In genomic region chr6:139030211-139030530, GRCh38 we compare ENCODE assay signal across 9 cellular contexts.
DNase-seq lines count a peak whose midpoint lies in the region; ATAC-seq and TF ChIP-seq lines count a peak whose summit lies in the region.
"Had no signal": no experiment of that assay in that cellular context is flagged by ENCODE, and none has a peak within 500 bp of the region (broad histone marks: within the 10 kb centered on the region; RNA-seq: fewer than 3 reads in every experiment).

No MANE protein-coding gene starts in this region.

- peaks cover 34% of the 10 kb centered on the region for H3F3A ChIP-seq in SU-DHL-6 (ENCODE audit: insufficient read depth)

- TF ChIP-seq CTCF in SU-DHL-6 (IDR thresholded peaks at IDR 0.05; ENCODE audit: insufficient read depth, low read length, poor library complexity, severe bottlenecking) (no peak), tibial artery (IDR thresholded peaks at IDR 0.05) (no peak)

- peak overlapping the region; percentile 90 for H3K4me2 ChIP-seq in SU-DHL-6 (ENCODE audit: low read depth, low read length, poor library complexity, severe bottlenecking)

- H3K36me3 ChIP-seq in SU-DHL-6 (ENCODE audit: low read length) (no peaks in the 10 kb centered on the region; the same call in 1 of the 2 replicates), tibial artery (no peaks in the 10 kb centered on the region)

- intact Hi-C loops in tibial artery (cut with DNase I; ENCODE audit: low total_unique reads), result no loop called here

- no peak overlapping the region for H2AFZ ChIP-seq in SU-DHL-6 (ENCODE audit: low read depth, low read length, severe bottlenecking)

- H3K4me1 ChIP-seq in tibial artery, result peaks cover 0 to 15% (median 7%) of the 10 kb centered on the region in 4 donors

- H3K27me3 ChIP-seq in SU-DHL-6 (ENCODE audit: low read length) (no peaks in the 10 kb centered on the region), tibial artery (no peaks in the 10 kb centered on the region)

- ATAC-seq in GM18502 (IDR thresholded peaks at IDR 0.05; ENCODE audit: poor library complexity, unreplicated experiment) (no peak), HG03457 (IDR thresholded peaks at IDR 0.05; ENCODE audit: unreplicated experiment) (no peak)

- peak overlapping the region; percentile 71; the same call in 1 of the 2 replicates for H3K9ac ChIP-seq in SU-DHL-6 (ENCODE audit: low read length)

- peak overlapping the region; percentile 37 for H3K27ac ChIP-seq in SU-DHL-6 (ENCODE audit: low read depth, low read length)
- peak overlapping the region in 1 of 2 donors; percentile 82 for H3K27ac ChIP-seq in tibial artery

- H3K4me3 ChIP-seq in SU-DHL-6 (ENCODE audit: insufficient read depth, low read length, poor library complexity, severe bottlenecking) (peak overlapping the region; percentile 82), iPS-18c (ENCODE audit: insufficient read depth, low read depth, low read length) (peak overlapping the region; percentile 91; the same call in 1 of the 2 replicates), tibial artery (peak overlapping the region; percentile 93 to 96)

- no peaks in the 10 kb centered on the region; the same call in 1 of the 2 replicates for H4K20me1 ChIP-seq in SU-DHL-6 (ENCODE audit: low read depth, low read length)

- DNase-seq in SIG-M5 treated with dmso at 0.1 percent for 504 hours (lab: John Stamatoyannopoulos, UW; ENCODE audit: unreplicated experiment), result peak; percentile 37
- DNase-seq in SIG-M5 (lab: John Stamatoyannopoulos, UW), result no peak
- DNase-seq in tibial artery, result no peak
- no peak for DNase-seq in hepatic stellate cell (ENCODE audit: low spot score)
- DNase-seq: activated CD4-positive, CD25-positive, alpha-beta regulatory T cell had no signal

- H3K9me2 ChIP-seq in SU-DHL-6 (replicated peaks; ENCODE audit: insufficient read depth, low read length), result no peaks in the 10 kb centered on the region

- no peaks in the 10 kb centered on the region for H3K9me3 ChIP-seq in SU-DHL-6 (ENCODE audit: insufficient read depth, low read length)
- H3K9me3 ChIP-seq in iPS-18c (ENCODE audit: control insufficient read depth, insufficient read depth, low read length), result no peaks in the 10 kb centered on the region
- no peaks in the 10 kb centered on the region for H3K9me3 ChIP-seq in tibial artery

- H3K79me2 ChIP-seq in SU-DHL-6 (ENCODE audit: insufficient read depth, low read length), result no peaks in the 10 kb centered on the region
